In genomic region chr2:36356990-36357505, GRCh38 we compare ENCODE assay signal across 8 cellular contexts. TPM values are rescaled to one million over a fixed set of nuclear protein-coding genes. Genes with fewer than 3 reads are reported as not detected.
DNase-seq lines count a peak whose midpoint lies in the region; ATAC-seq and TF ChIP-seq lines count a peak whose summit lies in the region.

No MANE protein-coding gene starts in this region.

- H3F3A ChIP-seq in neural progenitor cell (ENCODE audit: low read depth), result peaks cover 24% of the 10 kb centered on the region

- H3K4me3 ChIP-seq in WI38 (ENCODE audit: low read depth, low read length) (peak overlapping the region; percentile 97), esophagus muscularis mucosa (peak overlapping the region; percentile 81 to 98 (median 88)), neural progenitor cell (peak overlapping the region; percentile 75)

- H3K27me3 ChIP-seq in esophagus muscularis mucosa (no peaks in the 10 kb centered on the region), neural progenitor cell (peaks cover 21% of the 10 kb centered on the region)

- peaks cover 54% of the 10 kb centered on the region for H3K79me2 ChIP-seq in neural progenitor cell (ENCODE audit: low read depth)

- H3K9me3 ChIP-seq in esophagus muscularis mucosa (no peaks in the 10 kb centered on the region), neural progenitor cell (ENCODE audit: low read depth) (no peaks in the 10 kb centered on the region)

- TF ChIP-seq POLR2A in GM18526 (IDR thresholded peaks at IDR 0.05; ENCODE audit: extremely low read depth, insufficient read length) (peak; percentile 36), esophagus muscularis mucosa (IDR thresholded peaks at IDR 0.05; ENCODE audit: low read depth) (no peak)

- H3K9me3 Mint-ChIP-seq in neural progenitor cell, result no peaks in the 10 kb centered on the region

- TF ChIP-seq EP300 in esophagus muscularis mucosa (IDR thresholded peaks at IDR 0.05), result no peak

- peaks cover 55% of the 10 kb centered on the region for H3K4me1 Mint-ChIP-seq in neural progenitor cell

- H3K27ac Mint-ChIP-seq in neural progenitor cell, result peak overlapping the region; percentile 92

- ATAC-seq in HG03108 (IDR thresholded peaks at IDR 0.05; ENCODE audit: unreplicated experiment) (peak; percentile 22), HG03045 (IDR thresholded peaks at IDR 0.05; ENCODE audit: unreplicated experiment) (no peak)

- TF ChIP-seq CTCF in 22Rv1 (IDR thresholded peaks at IDR 0.05), result no peak
- no peak for TF ChIP-seq CTCF in WI38 (IDR thresholded peaks at IDR 0.05; ENCODE audit: low read depth, low read length)
- no peak for TF ChIP-seq CTCF in esophagus muscularis mucosa (IDR thresholded peaks at IDR 0.05)
- TF ChIP-seq CTCF in neural progenitor cell (IDR thresholded peaks at IDR 0.05), result no peak

- peaks cover 39% of the 10 kb centered on the region for H4K20me1 ChIP-seq in neural progenitor cell (ENCODE audit: low read depth)

- WGBS in esophagus muscularis mucosa, result under 1% methylated on average over 18 of the region's 31 CpGs

- intact Hi-C loops in esophagus muscularis mucosa (cut with DNase I), result loop anchor here (10.0 kb wide), 1 partner anchor 98 kb away; no protein-coding TSS in a partner anchor

- no peak overlapping the region for H2AFZ ChIP-seq in neural progenitor cell (replicated peaks)

- no peaks in the 10 kb centered on the region for H3K36me3 Mint-ChIP-seq in neural progenitor cell

- H3K27ac ChIP-seq in 22Rv1, result peak overlapping the region; percentile 74; the same call in 1 of the 2 replicates
- peak overlapping the region; percentile 91 to 94 (median 94) for H3K27ac ChIP-seq in esophagus muscularis mucosa (replicated peaks in 1 of 4)
- no peak overlapping the region for H3K27ac ChIP-seq in neural progenitor cell

- DNase-seq in esophagus muscularis mucosa (ENCODE audit: extremely low spot score), result no peak
- peak; percentile 72 for DNase-seq in neural progenitor cell (ENCODE audit: low spot score)
- DNase-seq in NCI-H510A treated with DMSO at 0.1 percent for 48 hours (lab: John Stamatoyannopoulos, UW), result no peak

- peak overlapping the region; percentile 4 for H3K9ac ChIP-seq in neural progenitor cell

- peak overlapping the region; percentile 100 for H3K4me3 Mint-ChIP-seq in neural progenitor cell

- peaks cover 46 to 77% (median 69%) of the 10 kb centered on the region in 4 donors for H3K4me1 ChIP-seq in esophagus muscularis mucosa
- peaks cover 31% of the 10 kb centered on the region for H3K4me1 ChIP-seq in neural progenitor cell

- peaks cover 6% of the 10 kb centered on the region for H3K27me3 Mint-ChIP-seq in neural progenitor cell (ENCODE audit: insufficient read depth, low read depth)

- peak overlapping the region; percentile 87 for H3K4me2 ChIP-seq in neural progenitor cell

- H3K36me3 ChIP-seq in esophagus muscularis mucosa, result no peaks in the 10 kb centered on the region
- H3K36me3 ChIP-seq in neural progenitor cell, result no peaks in the 10 kb centered on the region

RNA-seq across cellular contexts. Expression of gene CRIM1, which starts 1.5 kb away (rescaled TPM):
- total RNA-seq in esophagus muscularis mucosa, result 100 to 1,000 TPM; 140 to 429 (median 201) TPM
- 4.9 and 10.2 TPM in 2 replicates for total RNA-seq in neural progenitor cell (ENCODE audit: low replicate concordance)

Comparison
In these comparisons a context has a peak if more than half of its experiments do, and no peak if none do; other contexts are left out.
1. RNA of gene CRIM1, which starts 1.5 kb away (total RNA-seq): 140 to 429 TPM in esophagus muscularis mucosa; 4.9 to 10.2 TPM in neural progenitor cell; every median in the first group is over 10 times any median in the second.
2. Peak in every context shown above with its lines, with median percentiles within 50 percentile points of each other: H3K4me3 ChIP-seq.